Comparison of ENCODE assay signal across 1 cellular context in the genomic region with DNA sequence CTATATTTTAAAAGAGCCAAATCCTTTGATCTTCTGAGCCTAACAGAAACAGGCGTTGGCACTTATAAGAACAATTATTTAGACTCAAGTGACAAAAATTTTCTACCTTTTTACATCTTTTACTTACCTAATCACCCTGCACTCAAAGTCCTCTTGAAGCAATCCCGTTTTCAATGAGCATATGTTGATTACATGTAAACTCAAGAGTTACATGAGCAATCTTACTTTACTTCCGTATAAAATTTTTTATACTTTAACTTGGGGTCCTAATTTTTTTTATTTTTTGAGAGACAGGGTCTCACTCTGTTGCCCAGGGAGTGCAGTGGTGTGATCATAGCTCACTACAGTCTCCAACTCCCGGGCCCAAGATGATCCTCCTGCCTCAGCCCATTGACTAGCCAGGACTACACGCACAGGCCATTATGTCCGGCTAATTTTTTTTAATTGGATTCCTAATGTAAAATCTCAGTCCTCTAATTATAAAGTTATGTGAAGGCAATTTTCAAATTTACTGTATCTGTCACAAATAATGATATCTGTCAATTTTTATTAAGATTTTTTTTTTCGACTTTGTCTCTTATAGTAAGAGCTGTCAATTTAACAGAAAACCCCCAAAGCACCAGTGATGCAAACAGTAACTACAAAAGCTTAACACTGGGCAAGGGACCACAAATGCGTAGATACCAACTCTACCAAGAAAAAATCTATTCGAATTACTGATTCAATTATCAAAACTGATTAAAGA.
TF ChIP-seq lines count a peak whose summit lies in the region.

No MANE protein-coding gene starts in this region.

TF ChIP-seq in GM23338, 12 proteins besides CTCF, POLR2A, EP300 and RAD21 (continued from another document):
- TF ChIP-seq, protein P1, sequence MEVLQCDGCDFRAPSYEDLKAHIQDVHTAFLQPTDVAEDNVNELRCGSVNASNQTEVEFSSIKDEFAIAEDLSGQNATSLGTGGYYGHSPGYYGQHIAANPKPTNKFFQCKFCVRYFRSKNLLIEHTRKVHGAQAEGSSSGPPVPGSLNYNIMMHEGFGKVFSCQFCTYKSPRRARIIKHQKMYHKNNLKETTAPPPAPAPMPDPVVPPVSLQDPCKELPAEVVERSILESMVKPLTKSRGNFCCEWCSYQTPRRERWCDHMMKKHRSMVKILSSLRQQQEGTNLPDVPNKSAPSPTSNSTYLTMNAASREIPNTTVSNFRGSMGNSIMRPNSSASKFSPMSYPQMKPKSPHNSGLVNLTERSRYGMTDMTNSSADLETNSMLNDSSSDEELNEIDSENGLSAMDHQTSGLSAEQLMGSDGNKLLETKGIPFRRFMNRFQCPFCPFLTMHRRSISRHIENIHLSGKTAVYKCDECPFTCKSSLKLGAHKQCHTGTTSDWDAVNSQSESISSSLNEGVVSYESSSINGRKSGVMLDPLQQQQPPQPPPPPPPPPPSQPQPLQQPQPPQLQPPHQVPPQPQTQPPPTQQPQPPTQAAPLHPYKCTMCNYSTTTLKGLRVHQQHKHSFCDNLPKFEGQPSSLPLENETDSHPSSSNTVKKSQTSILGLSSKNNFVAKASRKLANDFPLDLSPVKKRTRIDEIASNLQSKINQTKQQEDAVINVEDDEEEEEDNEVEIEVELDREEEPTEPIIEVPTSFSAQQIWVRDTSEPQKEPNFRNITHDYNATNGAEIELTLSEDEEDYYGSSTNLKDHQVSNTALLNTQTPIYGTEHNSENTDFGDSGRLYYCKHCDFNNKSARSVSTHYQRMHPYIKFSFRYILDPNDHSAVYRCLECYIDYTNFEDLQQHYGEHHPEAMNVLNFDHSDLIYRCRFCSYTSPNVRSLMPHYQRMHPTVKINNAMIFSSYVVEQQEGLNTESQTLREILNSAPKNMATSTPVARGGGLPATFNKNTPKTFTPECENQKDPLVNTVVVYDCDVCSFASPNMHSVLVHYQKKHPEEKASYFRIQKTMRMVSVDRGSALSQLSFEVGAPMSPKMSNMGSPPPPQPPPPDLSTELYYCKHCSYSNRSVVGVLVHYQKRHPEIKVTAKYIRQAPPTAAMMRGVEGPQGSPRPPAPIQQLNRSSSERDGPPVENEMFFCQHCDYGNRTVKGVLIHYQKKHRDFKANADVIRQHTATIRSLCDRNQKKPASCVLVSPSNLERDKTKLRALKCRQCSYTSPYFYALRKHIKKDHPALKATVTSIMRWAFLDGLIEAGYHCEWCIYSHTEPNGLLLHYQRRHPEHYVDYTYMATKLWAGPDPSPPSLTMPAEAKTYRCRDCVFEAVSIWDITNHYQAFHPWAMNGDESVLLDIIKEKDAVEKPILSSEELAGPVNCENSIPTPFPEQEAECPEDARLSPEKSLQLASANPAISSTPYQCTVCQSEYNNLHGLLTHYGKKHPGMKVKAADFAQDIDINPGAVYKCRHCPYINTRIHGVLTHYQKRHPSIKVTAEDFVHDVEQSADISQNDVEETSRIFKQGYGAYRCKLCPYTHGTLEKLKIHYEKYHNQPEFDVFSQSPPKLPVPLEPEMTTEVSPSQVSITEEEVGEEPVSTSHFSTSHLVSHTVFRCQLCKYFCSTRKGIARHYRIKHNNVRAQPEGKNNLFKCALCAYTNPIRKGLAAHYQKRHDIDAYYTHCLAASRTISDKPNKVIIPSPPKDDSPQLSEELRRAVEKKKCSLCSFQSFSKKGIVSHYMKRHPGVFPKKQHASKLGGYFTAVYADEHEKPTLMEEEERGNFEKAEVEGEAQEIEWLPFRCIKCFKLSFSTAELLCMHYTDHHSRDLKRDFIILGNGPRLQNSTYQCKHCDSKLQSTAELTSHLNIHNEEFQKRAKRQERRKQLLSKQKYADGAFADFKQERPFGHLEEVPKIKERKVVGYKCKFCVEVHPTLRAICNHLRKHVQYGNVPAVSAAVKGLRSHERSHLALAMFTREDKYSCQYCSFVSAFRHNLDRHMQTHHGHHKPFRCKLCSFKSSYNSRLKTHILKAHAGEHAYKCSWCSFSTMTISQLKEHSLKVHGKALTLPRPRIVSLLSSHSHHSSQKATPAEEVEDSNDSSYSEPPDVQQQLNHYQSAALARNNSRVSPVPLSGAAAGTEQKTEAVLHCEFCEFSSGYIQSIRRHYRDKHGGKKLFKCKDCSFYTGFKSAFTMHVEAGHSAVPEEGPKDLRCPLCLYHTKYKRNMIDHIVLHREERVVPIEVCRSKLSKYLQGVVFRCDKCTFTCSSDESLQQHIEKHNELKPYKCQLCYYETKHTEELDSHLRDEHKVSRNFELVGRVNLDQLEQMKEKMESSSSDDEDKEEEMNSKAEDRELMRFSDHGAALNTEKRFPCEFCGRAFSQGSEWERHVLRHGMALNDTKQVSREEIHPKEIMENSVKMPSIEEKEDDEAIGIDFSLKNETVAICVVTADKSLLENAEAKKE (CRISPR knock-in tag; IDR thresholded peaks at IDR 0.05), result no peak
- no peak for TF ChIP-seq NANOG (IDR thresholded peaks at IDR 0.05; ENCODE audit: borderline replicate concordance)
- TF ChIP-seq EZH2 (IDR thresholded peaks at IDR 0.05; ENCODE audit: low read depth, unreplicated experiment), result no peak
- TF ChIP-seq EZH2phosphoT487 (IDR thresholded peaks at IDR 0.05; ENCODE audit: unreplicated experiment), result no peak
- no peak for TF ChIP-seq ZNF331 (CRISPR knock-in tag; IDR thresholded peaks at IDR 0.05; ENCODE audit: low read depth)
- TF ChIP-seq, protein P2, sequence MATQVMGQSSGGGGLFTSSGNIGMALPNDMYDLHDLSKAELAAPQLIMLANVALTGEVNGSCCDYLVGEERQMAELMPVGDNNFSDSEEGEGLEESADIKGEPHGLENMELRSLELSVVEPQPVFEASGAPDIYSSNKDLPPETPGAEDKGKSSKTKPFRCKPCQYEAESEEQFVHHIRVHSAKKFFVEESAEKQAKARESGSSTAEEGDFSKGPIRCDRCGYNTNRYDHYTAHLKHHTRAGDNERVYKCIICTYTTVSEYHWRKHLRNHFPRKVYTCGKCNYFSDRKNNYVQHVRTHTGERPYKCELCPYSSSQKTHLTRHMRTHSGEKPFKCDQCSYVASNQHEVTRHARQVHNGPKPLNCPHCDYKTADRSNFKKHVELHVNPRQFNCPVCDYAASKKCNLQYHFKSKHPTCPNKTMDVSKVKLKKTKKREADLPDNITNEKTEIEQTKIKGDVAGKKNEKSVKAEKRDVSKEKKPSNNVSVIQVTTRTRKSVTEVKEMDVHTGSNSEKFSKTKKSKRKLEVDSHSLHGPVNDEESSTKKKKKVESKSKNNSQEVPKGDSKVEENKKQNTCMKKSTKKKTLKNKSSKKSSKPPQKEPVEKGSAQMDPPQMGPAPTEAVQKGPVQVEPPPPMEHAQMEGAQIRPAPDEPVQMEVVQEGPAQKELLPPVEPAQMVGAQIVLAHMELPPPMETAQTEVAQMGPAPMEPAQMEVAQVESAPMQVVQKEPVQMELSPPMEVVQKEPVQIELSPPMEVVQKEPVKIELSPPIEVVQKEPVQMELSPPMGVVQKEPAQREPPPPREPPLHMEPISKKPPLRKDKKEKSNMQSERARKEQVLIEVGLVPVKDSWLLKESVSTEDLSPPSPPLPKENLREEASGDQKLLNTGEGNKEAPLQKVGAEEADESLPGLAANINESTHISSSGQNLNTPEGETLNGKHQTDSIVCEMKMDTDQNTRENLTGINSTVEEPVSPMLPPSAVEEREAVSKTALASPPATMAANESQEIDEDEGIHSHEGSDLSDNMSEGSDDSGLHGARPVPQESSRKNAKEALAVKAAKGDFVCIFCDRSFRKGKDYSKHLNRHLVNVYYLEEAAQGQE (IDR thresholded peaks at IDR 0.05; ENCODE audit: unreplicated experiment), result no peak
- TF ChIP-seq JUNB (IDR thresholded peaks at IDR 0.05; ENCODE audit: unreplicated experiment), result no peak
- TF ChIP-seq CREB1 (CRISPR knock-in tag; IDR thresholded peaks at IDR 0.05; ENCODE audit: low read depth), result no peak
- TF ChIP-seq, protein P3, sequence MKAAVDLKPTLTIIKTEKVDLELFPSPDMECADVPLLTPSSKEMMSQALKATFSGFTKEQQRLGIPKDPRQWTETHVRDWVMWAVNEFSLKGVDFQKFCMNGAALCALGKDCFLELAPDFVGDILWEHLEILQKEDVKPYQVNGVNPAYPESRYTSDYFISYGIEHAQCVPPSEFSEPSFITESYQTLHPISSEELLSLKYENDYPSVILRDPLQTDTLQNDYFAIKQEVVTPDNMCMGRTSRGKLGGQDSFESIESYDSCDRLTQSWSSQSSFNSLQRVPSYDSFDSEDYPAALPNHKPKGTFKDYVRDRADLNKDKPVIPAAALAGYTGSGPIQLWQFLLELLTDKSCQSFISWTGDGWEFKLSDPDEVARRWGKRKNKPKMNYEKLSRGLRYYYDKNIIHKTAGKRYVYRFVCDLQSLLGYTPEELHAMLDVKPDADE (IDR thresholded peaks at IDR 0.05), result no peak
- TF ChIP-seq STAT1 (IDR thresholded peaks at IDR 0.05; ENCODE audit: unreplicated experiment), result no peak
- no peak for TF ChIP-seq ZNF114 (CRISPR knock-in tag; IDR thresholded peaks at IDR 0.05)
